Comparison of ENCODE assay signal across 13 cellular contexts in genomic region chr3:172305552-172305951, GRCh38.
DNase-seq lines count a peak whose midpoint lies in the region; TF ChIP-seq lines count a peak whose summit lies in the region.
"Had no signal": no experiment of that assay in that cellular context is flagged by ENCODE, and none has a peak within 500 bp of the region (broad histone marks: within the 10 kb centered on the region; RNA-seq: fewer than 3 reads in every experiment).

No MANE protein-coding gene starts in this region.

- H3K14ac ChIP-seq in trophoblast cell (ENCODE audit: low read length), result no peak overlapping the region

- WGBS in trophoblast cell (ENCODE audit: extremely low coverage, insufficient coverage, insufficient read length), result no CpG with 5 or more reads among the region's 2 CpGs

- H2AK5ac ChIP-seq in trophoblast cell (ENCODE audit: low read length), result no peak overlapping the region

- H3K9me3 ChIP-seq in trophoblast cell (ENCODE audit: insufficient read depth, low read depth, low read length) (no peaks in the 10 kb centered on the region), WERI-Rb-1 (ENCODE audit: severe bottlenecking) (no peaks in the 10 kb centered on the region)

- H3K27me3 ChIP-seq in trophoblast cell (ENCODE audit: insufficient read depth, low read length) (no peaks in the 10 kb centered on the region), WERI-Rb-1 (ENCODE audit: insufficient read depth, low read depth, severe bottlenecking) (no peaks in the 10 kb centered on the region)
- H3K27me3 ChIP-seq: dorsolateral prefrontal cortex had no signal

- H3K9ac ChIP-seq in trophoblast cell (ENCODE audit: low read length), result no peak overlapping the region

- H3K27ac ChIP-seq in trophoblast cell (ENCODE audit: low read depth, low read length), result no peak overlapping the region
- H3K27ac ChIP-seq in WERI-Rb-1, result no peak overlapping the region
- H3K27ac ChIP-seq: dorsolateral prefrontal cortex, skin epidermis had no signal

- H3K36me3 ChIP-seq in trophoblast cell (ENCODE audit: control insufficient read depth in 1 of 2, insufficient read depth in 2 of 2, low read length in 2 of 2) (peaks cover 16 to 18% of the 10 kb centered on the region in 2 experiments), WERI-Rb-1 (peaks cover 5% of the 10 kb centered on the region)

- no peaks in the 10 kb centered on the region for H3K79me2 ChIP-seq in trophoblast cell (ENCODE audit: control insufficient read depth, insufficient read depth, low read length, poor library complexity)

- no peak overlapping the region for H4K8ac ChIP-seq in trophoblast cell (ENCODE audit: low read depth, low read length)

- peak; percentile 88 for DNase-seq in ELR (ENCODE audit: low read depth)
- peak; percentile 72 for DNase-seq in RPMI7951 (ENCODE audit: low read depth)
- peak; percentile 65 for DNase-seq in fibroblast of pulmonary artery (ENCODE audit: low read depth)
- peak; percentile 79 to 83 for DNase-seq in trophoblast cell
- DNase-seq in GM19238 (ENCODE audit: insufficient read length, low spot score), result no peak
- no peak for DNase-seq in WERI-Rb-1
- no peak for DNase-seq in NCI-H187 (lab: John Stamatoyannopoulos, UW)
- DNase-seq in NCI-H1105 treated with DMSO at 0.1 percent for 48 hours (lab: John Stamatoyannopoulos, UW), result no peak
- DNase-seq: activated naive CD4-positive, alpha-beta T cell treated with anti-CD3 and anti-CD28 coated beads for 36 hours; CD4-positive, alpha-beta T cell; dorsolateral prefrontal cortex; NCI-H187 treated with DMSO at 0.1 percent for 48 hours had no signal

- no peak overlapping the region for H2AFZ ChIP-seq in trophoblast cell (ENCODE audit: insufficient read depth, low read length, poor library complexity)

- H3K4me3 ChIP-seq in fibroblast of pulmonary artery (replicated peaks; ENCODE audit: low read depth, low read length) (no peak overlapping the region), trophoblast cell (ENCODE audit: low read depth, low read length) (no peak overlapping the region), WERI-Rb-1 (ENCODE audit: low read depth, low read length) (no peak overlapping the region)
- H3K4me3 ChIP-seq: dorsolateral prefrontal cortex, skin epidermis had no signal

- no peak overlapping the region for H2BK12ac ChIP-seq in trophoblast cell (ENCODE audit: low read length)

- no peak overlapping the region for H4K12ac ChIP-seq in trophoblast cell (ENCODE audit: low read depth, low read length)

- no peak overlapping the region for H2BK120ac ChIP-seq in trophoblast cell (ENCODE audit: insufficient read depth, low read length, poor library complexity)

- H3K23ac ChIP-seq in trophoblast cell (ENCODE audit: low read length), result no peak overlapping the region

- no peak overlapping the region for H3K4me2 ChIP-seq in trophoblast cell (ENCODE audit: low read length)

- H4K91ac ChIP-seq in trophoblast cell (ENCODE audit: low read depth, low read length), result no peak overlapping the region

- no peak overlapping the region for H2BK5ac ChIP-seq in trophoblast cell (ENCODE audit: low read depth, low read length, poor library complexity)

- peaks cover 4 to 7% of the 10 kb centered on the region in 2 experiments for H3K4me1 ChIP-seq in trophoblast cell (ENCODE audit: control insufficient read depth in 1 of 2, insufficient read depth in 2 of 2, low read length in 2 of 2)

- TF ChIP-seq CTCF in fibroblast of pulmonary artery (IDR thresholded peaks at IDR 0.05; ENCODE audit: low read length, missing control alignments), result no peak
- TF ChIP-seq CTCF in WERI-Rb-1 (IDR thresholded peaks at IDR 0.05; ENCODE audit: low read depth, low read length), result no peak

- H3K4ac ChIP-seq in trophoblast cell (ENCODE audit: low read depth, low read length), result no peak overlapping the region

- H3K18ac ChIP-seq in trophoblast cell (ENCODE audit: low read length), result no peak overlapping the region

- peaks cover 4% of the 10 kb centered on the region for H3K79me1 ChIP-seq in trophoblast cell (ENCODE audit: low read length)

Comparison
In these comparisons a context has a peak if more than half of its experiments do, and no peak if none do; other contexts are left out.
1. DNase-seq: peak in ELR (single experiment), RPMI7951 (single experiment), fibroblast of pulmonary artery (single experiment) and trophoblast cell (2 of 2); none in GM19238 (single experiment), WERI-Rb-1 (single experiment), NCI-H187 (0 of 2) and NCI-H1105 treated with DMSO at 0.1 percent for 48 hours (single experiment).